38 cellular contexts compared by ENCODE assay signal in the genomic region with DNA sequence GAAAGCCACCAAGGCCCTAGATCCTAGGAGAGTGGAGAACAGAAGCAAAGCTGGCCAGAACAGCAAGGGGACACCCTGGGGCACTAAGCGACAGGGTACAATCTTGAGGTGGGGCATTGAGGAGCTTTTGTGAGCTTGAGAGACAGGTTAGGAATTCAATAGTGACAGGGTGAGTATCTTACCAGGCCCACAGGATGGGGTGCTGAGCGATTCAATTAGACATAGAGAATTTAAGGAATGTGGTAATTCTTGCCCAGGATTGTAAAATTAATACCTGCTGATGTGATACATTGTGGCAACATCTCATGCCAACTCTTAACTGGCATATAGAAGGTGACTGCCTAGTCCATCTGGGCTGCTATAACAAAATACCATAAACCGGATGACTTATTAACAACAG. TPM values are rescaled to one million over a fixed set of nuclear protein-coding genes. Genes with fewer than 3 reads are reported as not detected.
"Had no signal": no experiment of that assay in that cellular context is flagged by ENCODE, and none has a peak within 500 bp of the region (broad histone marks: within the 10 kb centered on the region; RNA-seq: fewer than 3 reads in every experiment).

No MANE protein-coding gene starts in this region.

- H3K4me1 Mint-ChIP-seq: activated CD4-positive, alpha-beta T cell treated with anti-CD3 and anti-CD28 coated beads for 36 hours; activated CD8-positive, alpha-beta memory T cell treated with anti-CD3 and anti-CD28 coated beads, Interleukin-2, amount 10 ng/mL, durations not matched to agents 7 days and 5 days; activated naive CD8-positive, alpha-beta T cell treated with anti-CD3 and anti-CD28 coated beads for 36 hours; stimulated activated memory B cell treated with anti-CD40 and anti-IgM and Interleukin-4, amounts not matched to agents 10 μg/mL and 1 μg/mL and 100 μg/mL, for 72 hours; stimulated activated naive CD8-positive, alpha-beta T cell treated with anti-CD3 and anti-CD28 coated beads, Interleukin-15, amount 100 ng/mL, for 72 hours; T-cell had no signal

- H3K36me3 ChIP-seq: adrenal gland, esophagus squamous epithelium, heart right ventricle, left lung, lower lobe of right lung, neutrophil, ovary, sigmoid colon, thyroid gland had no signal

- FAIRE-seq: small intestine had no signal

- H3K27me3 ChIP-seq: adrenal gland, esophagus squamous epithelium, heart right ventricle, left lung, neutrophil, ovary, sigmoid colon, thyroid gland had no signal

- H3K27ac Mint-ChIP-seq: activated CD4-positive, alpha-beta T cell treated with anti-CD3 and anti-CD28 coated beads for 36 hours; activated CD8-positive, alpha-beta memory T cell treated with anti-CD3 and anti-CD28 coated beads, Interleukin-2, amount 10 ng/mL, durations not matched to agents 7 days and 5 days; activated CD8-positive, alpha-beta T cell treated with anti-CD3 and anti-CD28 coated beads, Interleukin-2, amount 10 ng/mL, durations not matched to agents 7 days and 5 days; activated naive CD8-positive, alpha-beta T cell treated with anti-CD3 and anti-CD28 coated beads for 36 hours; activated T-helper 2 cell treated with anti-CD3 and anti-CD28 coated beads, Interferon-gamma antibody, Interleukin-2, Interleukin-4, amounts not matched to agents 10 μg/mL and 5 μg/mL and 100 μg/mL, durations not matched to agents 14 hours and 24 hours and 36 hours; brain; dendritic cell treated with granulocyte-macrophage colony-stimulating factor and Interleukin-4, amounts not matched to agents 40 ng/mL and 50 ng/mL, for 4 days; endodermal cell; nephron progenitor cell; progenitor cell of endocrine pancreas; stimulated activated memory B cell treated with anti-CD40 and anti-IgM and Interleukin-4, amounts not matched to agents 10 μg/mL and 1 μg/mL and 100 μg/mL, for 72 hours; stimulated activated naive CD8-positive, alpha-beta T cell treated with anti-CD3 and anti-CD28 coated beads, Interleukin-15, amount 100 ng/mL, for 72 hours; T-cell; T-helper 2 cell treated with Interferon-gamma antibody and Interleukin-4, amounts not matched to agents 5 μg/mL and 100 μg/mL, for 36 hours had no signal

- H3K27ac ChIP-seq: adrenal gland, esophagus squamous epithelium, heart right ventricle, left lung, lower lobe of right lung, neutrophil, ovary, sigmoid colon, thyroid gland had no signal

- H3K4me3 ChIP-seq: adrenal gland, esophagus squamous epithelium, heart right ventricle, left lung, lower lobe of right lung, mucosa of descending colon, ovary, sigmoid colon, thyroid gland had no signal

- DNase-seq: activated CD4-positive, alpha-beta T cell treated with anti-CD3 and anti-CD28 coated beads for 36 hours; activated CD4-positive, CD25-positive, alpha-beta regulatory T cell; activated CD8-positive, alpha-beta memory T cell treated with anti-CD3 and anti-CD28 coated beads, Interleukin-2, amount 10 ng/mL, durations not matched to agents 7 days and 5 days; activated CD8-positive, alpha-beta T cell treated with anti-CD3 and anti-CD28 coated beads, Interleukin-2, amount 10 ng/mL, durations not matched to agents 7 days and 5 days; activated naive CD4-positive, alpha-beta T cell; activated naive CD8-positive, alpha-beta T cell treated with anti-CD3 and anti-CD28 coated beads for 36 hours; activated T-cell treated with anti-CD3 and anti-CD28 coated beads, Interleukin-2, amount 50 U/mL, for 48 hours; adrenal gland; caudate nucleus; endodermal cell; esophagus squamous epithelium; foreskin melanocyte; heart right ventricle; left lung; lower lobe of right lung; mesendoderm; mucosa of descending colon; nephron progenitor cell; ovary; sigmoid colon; small intestine; stimulated activated CD4-positive, alpha-beta T cell treated with anti-CD3 and anti-CD28 coated beads, Interleukin-1b, Interleukin-23, amount 100 ng/mL, for 48 hours; stimulated activated CD4-positive, alpha-beta T cell treated with anti-CD3 and anti-CD28 coated beads, Interleukin-4, amount 100 ng/mL, for 4 hours; stimulated activated CD8-positive, alpha-beta memory T cell treated with anti-CD3 and anti-CD28 coated beads, Interleukin-4, amount 100 ng/mL, for 48 hours; stimulated activated naive CD8-positive, alpha-beta T cell treated with anti-CD3 and anti-CD28 coated beads, Interleukin-15, amount 100 ng/mL, for 72 hours; T-cell; thyroid gland had no signal

- H3K9me3 ChIP-seq: adrenal gland, esophagus squamous epithelium, heart right ventricle, left lung, lower lobe of right lung, mucosa of descending colon, neutrophil, ovary, sigmoid colon, thyroid gland had no signal

- H3K4me3 Mint-ChIP-seq: activated CD4-positive, alpha-beta T cell treated with anti-CD3 and anti-CD28 coated beads for 36 hours; activated CD8-positive, alpha-beta memory T cell treated with anti-CD3 and anti-CD28 coated beads, Interleukin-2, amount 10 ng/mL, durations not matched to agents 7 days and 5 days; activated CD8-positive, alpha-beta T cell treated with anti-CD3 and anti-CD28 coated beads, Interleukin-2, amount 10 ng/mL, durations not matched to agents 7 days and 5 days; activated naive CD8-positive, alpha-beta T cell treated with anti-CD3 and anti-CD28 coated beads for 36 hours; brain; dendritic cell treated with granulocyte-macrophage colony-stimulating factor and Interleukin-4, amounts not matched to agents 40 ng/mL and 50 ng/mL, for 4 days; endodermal cell; nephron progenitor cell; stimulated activated memory B cell treated with anti-CD40 and anti-IgM and Interleukin-4, amounts not matched to agents 10 μg/mL and 1 μg/mL and 100 μg/mL, for 72 hours; stimulated activated naive CD8-positive, alpha-beta T cell treated with anti-CD3 and anti-CD28 coated beads, Interleukin-15, amount 100 ng/mL, for 72 hours; T-cell; T-helper 2 cell treated with Interferon-gamma antibody and Interleukin-4, amounts not matched to agents 5 μg/mL and 100 μg/mL, for 36 hours had no signal

- H3K36me3 Mint-ChIP-seq: activated CD8-positive, alpha-beta memory T cell treated with anti-CD3 and anti-CD28 coated beads, Interleukin-2, amount 10 ng/mL, durations not matched to agents 7 days and 5 days; activated naive CD8-positive, alpha-beta T cell treated with anti-CD3 and anti-CD28 coated beads for 36 hours; brain; stimulated activated memory B cell treated with anti-CD40 and anti-IgM and Interleukin-4, amounts not matched to agents 10 μg/mL and 1 μg/mL and 100 μg/mL, for 72 hours; T-cell had no signal

- H3K27me3 Mint-ChIP-seq: activated naive CD8-positive, alpha-beta T cell treated with anti-CD3 and anti-CD28 coated beads for 36 hours; dendritic cell treated with granulocyte-macrophage colony-stimulating factor and Interleukin-4, amounts not matched to agents 40 ng/mL and 50 ng/mL, for 4 days; stimulated activated naive CD8-positive, alpha-beta T cell treated with anti-CD3 and anti-CD28 coated beads, Interleukin-15, amount 100 ng/mL, for 72 hours; T-cell had no signal

- H3K4me1 ChIP-seq: adrenal gland, left lung, lower lobe of right lung, sigmoid colon, thyroid gland had no signal

- ATAC-seq: activated CD4-positive, alpha-beta T cell treated with anti-CD3 and anti-CD28 coated beads for 36 hours; activated CD8-positive, alpha-beta memory T cell treated with anti-CD3 and anti-CD28 coated beads, Interleukin-2, amount 10 ng/mL, durations not matched to agents 7 days and 5 days; activated CD8-positive, alpha-beta T cell treated with anti-CD3 and anti-CD28 coated beads, Interleukin-2, amount 10 ng/mL, durations not matched to agents 7 days and 5 days; heart right ventricle; left lung; lower lobe of right lung; mucosa of descending colon; stimulated activated memory B cell treated with anti-CD40 and anti-IgM and Interleukin-4, amounts not matched to agents 10 μg/mL and 1 μg/mL and 100 μg/mL, for 72 hours; stimulated activated naive CD8-positive, alpha-beta T cell treated with anti-CD3 and anti-CD28 coated beads, Interleukin-15, amount 100 ng/mL, for 72 hours; T-cell had no signal

RNA-seq across cellular contexts. Expression of gene RBP3, which starts 14.0 kb away (rescaled TPM):
- total RNA-seq: activated CD4-positive, alpha-beta T cell treated with anti-CD3 and anti-CD28 coated beads for 36 hours; activated CD8-positive, alpha-beta memory T cell treated with anti-CD3 and anti-CD28 coated beads, Interleukin-2, amount 10 ng/mL, durations not matched to agents 7 days and 5 days; activated CD8-positive, alpha-beta T cell treated with anti-CD3 and anti-CD28 coated beads, Interleukin-2, amount 10 ng/mL, durations not matched to agents 7 days and 5 days; activated naive CD8-positive, alpha-beta T cell treated with anti-CD3 and anti-CD28 coated beads for 36 hours; activated T-helper 2 cell treated with anti-CD3 and anti-CD28 coated beads, Interferon-gamma antibody, Interleukin-2, Interleukin-4, amounts not matched to agents 10 μg/mL and 5 μg/mL and 100 μg/mL, durations not matched to agents 14 hours and 24 hours and 36 hours; aorta; endodermal cell; esophagus squamous epithelium; glomerular endothelial cell; heart right ventricle; left lung; lower lobe of right lung; mucosa of descending colon; myocyte; ovary; sigmoid colon; T-cell; thyroid gland; urinary bladder had no signal

RNA-seq across cellular contexts. Expression of gene ZNF488, which starts 21.9 kb away (rescaled TPM):
- total RNA-seq: activated CD8-positive, alpha-beta T cell treated with anti-CD3 and anti-CD28 coated beads, Interleukin-2, amount 10 ng/mL, durations not matched to agents 7 days and 5 days; glomerular endothelial cell; T-cell had no signal

RNA-seq across cellular contexts. Expression of gene GDF2, which starts 39.9 kb away (rescaled TPM):
- total RNA-seq: activated CD4-positive, alpha-beta T cell treated with anti-CD3 and anti-CD28 coated beads for 36 hours; activated CD8-positive, alpha-beta memory T cell treated with anti-CD3 and anti-CD28 coated beads, Interleukin-2, amount 10 ng/mL, durations not matched to agents 7 days and 5 days; activated CD8-positive, alpha-beta T cell treated with anti-CD3 and anti-CD28 coated beads, Interleukin-2, amount 10 ng/mL, durations not matched to agents 7 days and 5 days; activated naive CD8-positive, alpha-beta T cell treated with anti-CD3 and anti-CD28 coated beads for 36 hours; activated T-helper 2 cell treated with anti-CD3 and anti-CD28 coated beads, Interferon-gamma antibody, Interleukin-2, Interleukin-4, amounts not matched to agents 10 μg/mL and 5 μg/mL and 100 μg/mL, durations not matched to agents 14 hours and 24 hours and 36 hours; adrenal gland; aorta; endodermal cell; esophagus squamous epithelium; glomerular endothelial cell; heart right ventricle; left lung; lower lobe of right lung; mucosa of descending colon; myocyte; ovary; progenitor cell of endocrine pancreas; sigmoid colon; T-cell; thyroid gland; urinary bladder had no signal
